18 cellular contexts compared by ENCODE assay signal in the genomic region with DNA sequence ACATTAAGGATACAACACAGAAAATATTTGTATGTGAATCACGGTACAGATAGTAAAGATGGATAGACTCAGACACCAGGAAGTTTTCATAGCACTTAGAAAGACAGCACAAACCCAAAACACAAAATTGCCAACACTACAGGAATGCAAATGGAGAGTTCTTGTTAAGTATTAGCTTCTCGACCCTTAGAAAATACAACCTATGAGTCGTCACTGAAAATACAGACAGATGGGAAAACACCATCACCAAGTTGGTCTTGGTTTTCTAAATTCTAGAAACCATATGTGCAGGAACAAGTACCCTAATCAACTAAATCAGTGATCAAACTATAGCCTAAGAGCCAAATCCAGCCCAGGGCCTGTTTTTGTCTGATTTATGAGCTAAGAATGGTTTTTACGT. TPM values are rescaled to one million over a fixed set of nuclear protein-coding genes. Genes with fewer than 3 reads are reported as not detected.
DNase-seq lines count a peak whose midpoint lies in the region; ATAC-seq and TF ChIP-seq lines count a peak whose summit lies in the region.
"Had no signal": no experiment of that assay in that cellular context is flagged by ENCODE, and none has a peak within 500 bp of the region (broad histone marks: within the 10 kb centered on the region; RNA-seq: fewer than 3 reads in every experiment).

No MANE protein-coding gene starts in this region.

- H3K56ac ChIP-seq in IMR-90 (ENCODE audit: extremely low read depth, insufficient read depth, low read length), result no peak overlapping the region

- no peak overlapping the region for H3K9ac ChIP-seq in IMR-90 (ENCODE audit: low read depth, low read length)
- H3K9ac ChIP-seq: BLaER1 treated with 17β-estradiol and CSF1 and Interleukin-3, amounts not matched to agents 10 nM and 100 nM had no signal

- H3K79me1 ChIP-seq in IMR-90 (ENCODE audit: low read depth in 1 of 2, low read length in 2 of 2), result peaks cover 22 to 77% of the 10 kb centered on the region in 2 experiments

- H3K4me1 ChIP-seq in IMR-90 (ENCODE audit: control insufficient read depth, insufficient read depth, low read length), result no peaks in the 10 kb centered on the region
- H3K4me1 ChIP-seq: BLaER1 treated with 17β-estradiol and CSF1 and Interleukin-3, amounts not matched to agents 10 nM and 100 nM; Peyer's patch had no signal

- H2BK20ac ChIP-seq in IMR-90 (ENCODE audit: low read depth, low read length), result no peak overlapping the region

- DNase-seq in EH (ENCODE audit: low read depth) (peak; percentile 58), IMR-90 (peak; percentile 52), choroid plexus epithelial cell (ENCODE audit: low read depth) (peak; percentile 19), memory B cell (ENCODE audit: low spot score in 2 of 2) (no peak), NCI-H345 treated with DMSO at 0.1 percent for 48 hours (lab: John Stamatoyannopoulos, UW; ENCODE audit: unreplicated experiment) (no peak), NCI-H69 (lab: John Stamatoyannopoulos, UW) (no peak)
- DNase-seq in activated T-cell treated with anti-CD3 and anti-CD28 coated beads, Interleukin-2, amount 50 U/mL, for 24 hours, result no peak
- DNase-seq: DMS79 treated with DMSO at 0.1 percent for 48 hours, GDM1, H7, NCI-H1436 treated with DMSO at 0.1 percent for 48 hours, NCI-H2029 treated with DMSO at 0.1 percent for 48 hours, NCI-H510A treated with DMSO at 0.1 percent for 48 hours, Peyer's patch had no signal

- H2BK5ac ChIP-seq in IMR-90 (ENCODE audit: low read depth, low read length, poor library complexity, severe bottlenecking), result no peak overlapping the region

- H2BK120ac ChIP-seq in IMR-90 (ENCODE audit: low read depth, low read length), result no peak overlapping the region

- H3K9me3 ChIP-seq in IMR-90 (ENCODE audit: control insufficient read depth, insufficient read depth, low read length), result no peaks in the 10 kb centered on the region
- H3K9me3 ChIP-seq: BLaER1 treated with 17β-estradiol and CSF1 and Interleukin-3, amounts not matched to agents 10 nM and 100 nM; Peyer's patch had no signal

- H3K27ac Mint-ChIP-seq in memory B cell, result peak overlapping the region; percentile 18
- H3K27ac Mint-ChIP-seq in activated T-cell treated with anti-CD3 and anti-CD28 coated beads, Interleukin-2, amount 50 U/mL, for 24 hours, result no peak overlapping the region

- H3K9me1 ChIP-seq in IMR-90 (ENCODE audit: insufficient read depth, low read length), result peaks cover 4% of the 10 kb centered on the region; the same call in 1 of the 2 replicates

- H2AFZ ChIP-seq in IMR-90 (replicated peaks; ENCODE audit: low read length, poor library complexity), result no peak overlapping the region

- POLR2A ChIA-PET in IMR-90 (lab: Charles Lee; ENCODE audit: unreplicated experiment), result no interaction called here

- H3K36me3 ChIP-seq in IMR-90 (ENCODE audit: control insufficient read depth, insufficient read depth, low read length), result no peaks in the 10 kb centered on the region; the same call in 1 of the 2 replicates
- H3K36me3 ChIP-seq: BLaER1 treated with 17β-estradiol and CSF1 and Interleukin-3, amounts not matched to agents 10 nM and 100 nM; Peyer's patch had no signal

- CTCF ChIA-PET in IMR-90 (lab: Yijun Ruan, JAX), result no interaction called here

- no peak for TF ChIP-seq POLR2A in IMR-90 (IDR thresholded peaks at IDR 0.05; ENCODE audit: low read depth, low read length)

- no peaks in the 10 kb centered on the region for H3K27me3 Mint-ChIP-seq in memory B cell
- no peaks in the 10 kb centered on the region for H3K27me3 Mint-ChIP-seq in activated T-cell treated with anti-CD3 and anti-CD28 coated beads, Interleukin-2, amount 50 U/mL, for 24 hours

- H3K4me3 Mint-ChIP-seq in memory B cell, result no peak overlapping the region
- H3K4me3 Mint-ChIP-seq in activated T-cell treated with anti-CD3 and anti-CD28 coated beads, Interleukin-2, amount 50 U/mL, for 24 hours, result no peak overlapping the region

- H3K36me3 Mint-ChIP-seq in memory B cell, result no peaks in the 10 kb centered on the region
- H3K36me3 Mint-ChIP-seq in activated T-cell treated with anti-CD3 and anti-CD28 coated beads, Interleukin-2, amount 50 U/mL, for 24 hours (ENCODE audit: low read depth), result no peaks in the 10 kb centered on the region

- dilution Hi-C loops in IMR-90 (cut with HindIII; ENCODE audit: low sequenced_read_pairs, unreplicated experiment), result no loop called here

- WGBS in IMR-90 (ENCODE audit: extremely low coverage in 2 of 2, insufficient read length in 1 of 2), 2 experiments, result no CpG with 5 or more reads among the region's 4 CpGs

- H3K9me3 Mint-ChIP-seq in memory B cell, result no peaks in the 10 kb centered on the region
- H3K9me3 Mint-ChIP-seq in activated T-cell treated with anti-CD3 and anti-CD28 coated beads, Interleukin-2, amount 50 U/mL, for 24 hours, result no peaks in the 10 kb centered on the region

- TF ChIP-seq CTCF in IMR-90 (conservative IDR thresholded peaks at IDR 0.05; ENCODE audit: low read depth, low read length) (no peak), choroid plexus epithelial cell (conservative IDR thresholded peaks at IDR 0.05; ENCODE audit: low read depth, low read length) (no peak)

- no peaks in the 10 kb centered on the region for H3K27me3 ChIP-seq in IMR-90 (ENCODE audit: control insufficient read depth, insufficient read depth, low read length)
- H3K27me3 ChIP-seq: BLaER1 treated with 17β-estradiol and CSF1 and Interleukin-3, amounts not matched to agents 10 nM and 100 nM; Peyer's patch had no signal

- no peak overlapping the region for H2AK5ac ChIP-seq in IMR-90 (ENCODE audit: low read depth, low read length)

- in situ Hi-C loops in IMR-90 (cut with MboI; ENCODE audit: low sequenced_read_pairs), result no loop called here

- H4K5ac ChIP-seq in IMR-90 (ENCODE audit: low read depth, low read length), result no peak overlapping the region

- no peak overlapping the region for H3K4ac ChIP-seq in IMR-90 (ENCODE audit: low read depth, low read length)

- H3K4me2 ChIP-seq in IMR-90 (ENCODE audit: low read depth, low read length), result no peak overlapping the region; the same call in 1 of the 2 replicates
- H3K4me2 ChIP-seq: BLaER1 treated with 17β-estradiol and CSF1 and Interleukin-3, amounts not matched to agents 10 nM and 100 nM had no signal

- intact Hi-C loops in IMR-90 (cut with micrococcal nuclease), result no loop called here

- TF ChIP-seq RAD21 in IMR-90 (IDR thresholded peaks at IDR 0.05; ENCODE audit: low read length), result no peak

- peaks cover 77% of the 10 kb centered on the region for H4K20me1 ChIP-seq in IMR-90 (ENCODE audit: insufficient read depth, low read length)

- H3K23ac ChIP-seq in IMR-90 (ENCODE audit: low read depth, low read length), result no peak overlapping the region

- H3K27ac ChIP-seq in IMR-90 (ENCODE audit: insufficient read depth, low read length), result no peak overlapping the region
- H3K27ac ChIP-seq: BLaER1 treated with 17β-estradiol and CSF1 and Interleukin-3, amounts not matched to agents 10 nM and 100 nM; Peyer's patch had no signal

- H4K8ac ChIP-seq in IMR-90 (ENCODE audit: low read depth in 2 of 2, low read length in 2 of 2), result no peak overlapping the region

- ATAC-seq in IMR-90 (ENCODE audit: low read depth) (peak; percentile 37), memory B cell (ENCODE audit: low read depth) (no peak), GM18520 (IDR thresholded peaks at IDR 0.05; ENCODE audit: unreplicated experiment) (no peak)
- ATAC-seq: K562, Right ventricle myocardium inferior had no signal

- no peak overlapping the region for H3K14ac ChIP-seq in IMR-90 (replicated peaks; ENCODE audit: low read depth, low read length)

- H2BK15ac ChIP-seq in IMR-90 (ENCODE audit: low read depth, low read length), result no peak overlapping the region

- no peak overlapping the region for H4K91ac ChIP-seq in IMR-90 (ENCODE audit: insufficient read depth, low read depth, low read length)

- no TSS peak for BruUV-seq in IMR-90 (replicated peaks; lab: Mats Ljungman, UMichigan)

- no peak overlapping the region for H2AK9ac ChIP-seq in IMR-90 (replicated peaks; ENCODE audit: low read depth, low read length, poor library complexity)

- H3K4me3 ChIP-seq in IMR-90 (ENCODE audit: insufficient read depth, low read depth, low read length), result no peak overlapping the region
- H3K4me3 ChIP-seq in choroid plexus epithelial cell (ENCODE audit: low read depth, low read length), result no peak overlapping the region
- H3K4me3 ChIP-seq: BLaER1 treated with 17β-estradiol and CSF1 and Interleukin-3, amounts not matched to agents 10 nM and 100 nM; K562; Peyer's patch had no signal

- H3K4me1 Mint-ChIP-seq in memory B cell, result peaks cover 21% of the 10 kb centered on the region
- H3K4me1 Mint-ChIP-seq in activated T-cell treated with anti-CD3 and anti-CD28 coated beads, Interleukin-2, amount 50 U/mL, for 24 hours (ENCODE audit: low read depth), result peaks cover 8% of the 10 kb centered on the region

- H3K18ac ChIP-seq in IMR-90 (ENCODE audit: low read depth, low read length), result no peak overlapping the region

TF ChIP-seq in IMR-90, 13 proteins besides CTCF, POLR2A, EP300 and RAD21 (continues in another document):
- TF ChIP-seq MXI1 (IDR thresholded peaks at IDR 0.05; ENCODE audit: borderline replicate concordance, low read depth, low read length) (no peak), FOS (IDR thresholded peaks at IDR 0.05; ENCODE audit: low read depth, low read length) (no peak)
- TF ChIP-seq, protein P1, sequence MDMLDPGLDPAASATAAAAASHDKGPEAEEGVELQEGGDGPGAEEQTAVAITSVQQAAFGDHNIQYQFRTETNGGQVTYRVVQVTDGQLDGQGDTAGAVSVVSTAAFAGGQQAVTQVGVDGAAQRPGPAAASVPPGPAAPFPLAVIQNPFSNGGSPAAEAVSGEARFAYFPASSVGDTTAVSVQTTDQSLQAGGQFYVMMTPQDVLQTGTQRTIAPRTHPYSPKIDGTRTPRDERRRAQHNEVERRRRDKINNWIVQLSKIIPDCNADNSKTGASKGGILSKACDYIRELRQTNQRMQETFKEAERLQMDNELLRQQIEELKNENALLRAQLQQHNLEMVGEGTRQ (IDR thresholded peaks at IDR 0.05; ENCODE audit: low read depth, low read length), result no peak
- TF ChIP-seq, protein P2, sequence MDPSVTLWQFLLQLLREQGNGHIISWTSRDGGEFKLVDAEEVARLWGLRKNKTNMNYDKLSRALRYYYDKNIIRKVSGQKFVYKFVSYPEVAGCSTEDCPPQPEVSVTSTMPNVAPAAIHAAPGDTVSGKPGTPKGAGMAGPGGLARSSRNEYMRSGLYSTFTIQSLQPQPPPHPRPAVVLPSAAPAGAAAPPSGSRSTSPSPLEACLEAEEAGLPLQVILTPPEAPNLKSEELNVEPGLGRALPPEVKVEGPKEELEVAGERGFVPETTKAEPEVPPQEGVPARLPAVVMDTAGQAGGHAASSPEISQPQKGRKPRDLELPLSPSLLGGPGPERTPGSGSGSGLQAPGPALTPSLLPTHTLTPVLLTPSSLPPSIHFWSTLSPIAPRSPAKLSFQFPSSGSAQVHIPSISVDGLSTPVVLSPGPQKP (IDR thresholded peaks at IDR 0.05; ENCODE audit: borderline replicate concordance, low read depth, low read length), result no peak

RNA-seq across cellular contexts. Expression of a gene that starts 50.7 kb away (rescaled TPM):
- 43.9 and 49.2 TPM in 2 replicates for total RNA-seq in IMR-90 (2012; rRNA removed)
- polyA plus RNA-seq in IMR-90 (2012; rRNA removed), result 21.5 TPM in 2 replicates
- 9.7 and 11.4 TPM in 2 replicates for polyA plus RNA-seq in IMR-90 (2012; cell fraction: cytosol; rRNA removed)
- polyA plus RNA-seq in IMR-90 (2012; cell fraction: nucleus; rRNA removed; ENCODE audit: low replicate concordance), result 15.4 and 44.4 TPM in 2 replicates

RNA-seq across cellular contexts. Expression of a gene that starts 51.5 kb away (rescaled TPM):
- total RNA-seq in IMR-90 (2012; rRNA removed), result 25.3 and 28.6 TPM in 2 replicates
- polyA plus RNA-seq in IMR-90 (2012; rRNA removed), result 22.0 and 22.3 TPM in 2 replicates
- polyA plus RNA-seq in IMR-90 (2012; cell fraction: cytosol; rRNA removed), result 7.2 and 10.0 TPM in 2 replicates
- polyA plus RNA-seq in IMR-90 (2012; cell fraction: nucleus; rRNA removed; ENCODE audit: low replicate concordance), result 13.0 and 45.0 TPM in 2 replicates

Comparison
In these comparisons a context has a peak if more than half of its experiments do, and no peak if none do; other contexts are left out.
1. DNase-seq: peak in EH (single experiment), IMR-90 (single experiment) and choroid plexus epithelial cell (single experiment); none in memory B cell (0 of 2), activated T-cell treated with anti-CD3 and anti-CD28 coated beads, Interleukin-2, amount 50 U/mL, for 24 hours (single experiment), NCI-H345 treated with DMSO at 0.1 percent for 48 hours (single experiment) and NCI-H69 (single experiment).